In the genomic region with DNA sequence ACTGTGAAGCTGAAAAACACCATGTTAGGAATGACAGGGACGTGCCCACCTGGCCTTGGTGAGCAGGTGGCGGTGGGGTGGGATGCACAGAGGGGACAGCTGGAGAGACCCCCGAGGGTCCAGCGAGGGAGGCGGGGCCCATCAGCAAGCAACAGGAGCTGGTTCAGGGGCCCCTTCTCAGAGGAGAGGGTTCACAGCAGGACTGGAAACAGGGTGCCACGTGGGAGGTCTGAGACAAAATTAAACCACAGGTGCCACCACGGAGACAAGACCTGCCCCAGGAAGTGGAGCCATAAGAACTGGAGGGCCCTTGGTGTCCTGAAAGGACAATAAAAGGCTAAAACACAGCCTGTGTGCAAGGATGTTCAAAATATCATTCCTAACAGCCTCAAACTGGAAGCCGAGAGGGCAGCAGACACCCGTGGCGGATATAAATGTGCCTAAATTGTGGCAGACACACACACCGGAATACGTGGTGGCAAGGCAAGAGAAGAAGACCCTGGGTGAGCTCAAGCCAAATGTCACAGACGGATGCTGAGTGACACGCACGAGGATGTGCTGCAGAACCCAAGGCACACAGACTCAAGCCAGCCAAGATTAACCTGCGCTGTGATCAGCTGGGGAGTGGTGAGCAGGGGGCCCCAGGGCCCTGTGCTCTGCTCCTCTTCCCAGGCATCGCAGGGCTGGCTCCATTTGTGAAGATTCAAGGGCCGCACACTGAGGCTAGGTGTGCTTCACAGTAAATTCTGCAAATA, we compare ENCODE assay signal across 12 cellular contexts. TPM values are rescaled to one million over a fixed set of nuclear protein-coding genes. Genes with fewer than 3 reads are reported as not detected.
DNase-seq lines count a peak whose midpoint lies in the region; ATAC-seq and TF ChIP-seq lines count a peak whose summit lies in the region.
"Had no signal": no experiment of that assay in that cellular context is flagged by ENCODE, and none has a peak within 500 bp of the region (broad histone marks: within the 10 kb centered on the region; RNA-seq: fewer than 3 reads in every experiment).

No MANE protein-coding gene starts in this region.

- intact Hi-C loops in tibial artery (cut with DNase I; ENCODE audit: low total_unique reads) = no loop called here

- DNase-seq in T-helper 2 cell treated with Interferon-gamma antibody and Interleukin-4, amounts not matched to agents 5 μg/mL and 100 μg/mL, for 36 hours (ENCODE audit: low spot score) = peak; percentile 40
- no peak for DNase-seq in activated naive CD8-positive, alpha-beta T cell treated with anti-CD3 and anti-CD28 coated beads, Interleukin-2, amount 10 ng/mL, durations not matched to agents 7 days and 5 days
- DNase-seq in tibial artery (no peak), SIG-M5 (lab: John Stamatoyannopoulos, UW) (no peak), NAMALWA (ENCODE audit: low spot score) (no peak), HT-29 (ENCODE audit: low spot score) (no peak)
- DNase-seq: NCI-H524, ovary, RPMI8226 had no signal

- H3K27me3 Mint-ChIP-seq in T-helper 2 cell treated with Interferon-gamma antibody and Interleukin-4, amounts not matched to agents 5 μg/mL and 100 μg/mL, for 36 hours (ENCODE audit: low read depth) = no peaks in the 10 kb centered on the region
- H3K27me3 Mint-ChIP-seq in activated naive CD8-positive, alpha-beta T cell treated with anti-CD3 and anti-CD28 coated beads, Interleukin-2, amount 10 ng/mL, durations not matched to agents 7 days and 5 days = no peaks in the 10 kb centered on the region
- H3K27me3 Mint-ChIP-seq in nephron (ENCODE audit: low read depth) = no peaks in the 10 kb centered on the region

- peaks cover 9 to 27% (median 14%) of the 10 kb centered on the region in 11 experiments for H3K9me3 ChIP-seq in BLaER1 treated with 17β-estradiol and CSF1 and Interleukin-3, amounts not matched to agents 10 nM and 100 nM (replicated peaks in 1 of 11)
- H3K9me3 ChIP-seq in tibial artery = peaks cover 0 to 4% (median 0%) of the 10 kb centered on the region in 3 donors
- H3K9me3 ChIP-seq: ovary had no signal

- peaks cover 13% of the 10 kb centered on the region for H3K9me3 Mint-ChIP-seq in T-helper 2 cell treated with Interferon-gamma antibody and Interleukin-4, amounts not matched to agents 5 μg/mL and 100 μg/mL, for 36 hours
- no peaks in the 10 kb centered on the region for H3K9me3 Mint-ChIP-seq in activated naive CD8-positive, alpha-beta T cell treated with anti-CD3 and anti-CD28 coated beads, Interleukin-2, amount 10 ng/mL, durations not matched to agents 7 days and 5 days
- H3K9me3 Mint-ChIP-seq in nephron = peaks cover 7% of the 10 kb centered on the region

- H3K27ac Mint-ChIP-seq in T-helper 2 cell treated with Interferon-gamma antibody and Interleukin-4, amounts not matched to agents 5 μg/mL and 100 μg/mL, for 36 hours = peak overlapping the region; percentile 95
- peak overlapping the region; percentile 93 for H3K27ac Mint-ChIP-seq in activated naive CD8-positive, alpha-beta T cell treated with anti-CD3 and anti-CD28 coated beads, Interleukin-2, amount 10 ng/mL, durations not matched to agents 7 days and 5 days
- peak overlapping the region; percentile 48 to 71 (median 62) for H3K27ac Mint-ChIP-seq in nephron

- POLR2A ChIA-PET in activated naive CD8-positive, alpha-beta T cell treated with anti-CD3 and anti-CD28 coated beads, Interleukin-2, amount 10 ng/mL, durations not matched to agents 7 days and 5 days (lab: Charles Lee) = interaction anchor here (0.8 to 3.4 kb wide), 14 partner anchors 9 to 67 kb away, joined by 3 to 15 read pairs (median 8); a partner anchor contains a TSS

- peaks cover 54 to 81% (median 75%) of the 10 kb centered on the region in 10 experiments for H3K4me1 ChIP-seq in BLaER1 treated with 17β-estradiol and CSF1 and Interleukin-3, amounts not matched to agents 10 nM and 100 nM
- no peaks in the 10 kb centered on the region for H3K4me1 ChIP-seq in tibial artery

- peaks cover 87% of the 10 kb centered on the region for H3K4me1 Mint-ChIP-seq in T-helper 2 cell treated with Interferon-gamma antibody and Interleukin-4, amounts not matched to agents 5 μg/mL and 100 μg/mL, for 36 hours (ENCODE audit: low read depth)
- H3K4me1 Mint-ChIP-seq in activated naive CD8-positive, alpha-beta T cell treated with anti-CD3 and anti-CD28 coated beads, Interleukin-2, amount 10 ng/mL, durations not matched to agents 7 days and 5 days = peaks cover 87% of the 10 kb centered on the region
- peaks cover 52% of the 10 kb centered on the region for H3K4me1 Mint-ChIP-seq in nephron

- peaks cover 0 to 37% (median 14%) of the 10 kb centered on the region in 11 experiments; a peak in 15 of 22 replicates for H3K36me3 ChIP-seq in BLaER1 treated with 17β-estradiol and CSF1 and Interleukin-3, amounts not matched to agents 10 nM and 100 nM
- H3K36me3 ChIP-seq in tibial artery = no peaks in the 10 kb centered on the region
- H3K36me3 ChIP-seq: ovary had no signal

- no peak overlapping the region for H3K4me3 ChIP-seq in BLaER1 treated with 17β-estradiol and CSF1 and Interleukin-3, amounts not matched to agents 10 nM and 100 nM
- no peak overlapping the region for H3K4me3 ChIP-seq in tibial artery
- H3K4me3 ChIP-seq: ovary had no signal

- TF ChIP-seq CTCF in nephron (IDR thresholded peaks at IDR 0.05; ENCODE audit: unreplicated experiment in 3 of 3) (no peak), tibial artery (IDR thresholded peaks at IDR 0.05) (no peak)

- ATAC-seq in activated naive CD8-positive, alpha-beta T cell treated with anti-CD3 and anti-CD28 coated beads, Interleukin-2, amount 10 ng/mL, durations not matched to agents 7 days and 5 days (ENCODE audit: low read depth) = peak; percentile 41
- ATAC-seq: esophagus mucosa had no signal

- H3K27me3 ChIP-seq in BLaER1 treated with 17β-estradiol and CSF1 and Interleukin-3, amounts not matched to agents 10 nM and 100 nM = no peaks in the 10 kb centered on the region
- H3K27me3 ChIP-seq in tibial artery = no peaks in the 10 kb centered on the region
- H3K27me3 ChIP-seq: ovary had no signal

- peak overlapping the region in 1 of 11 experiments; percentile 24; a peak in 2 of 22 replicates for H3K9ac ChIP-seq in BLaER1 treated with 17β-estradiol and CSF1 and Interleukin-3, amounts not matched to agents 10 nM and 100 nM

- peak overlapping the region; percentile 89 for H3K4me3 Mint-ChIP-seq in T-helper 2 cell treated with Interferon-gamma antibody and Interleukin-4, amounts not matched to agents 5 μg/mL and 100 μg/mL, for 36 hours
- peak overlapping the region; percentile 86 for H3K4me3 Mint-ChIP-seq in activated naive CD8-positive, alpha-beta T cell treated with anti-CD3 and anti-CD28 coated beads, Interleukin-2, amount 10 ng/mL, durations not matched to agents 7 days and 5 days
- H3K4me3 Mint-ChIP-seq in nephron = no peak overlapping the region

- H3K27ac ChIP-seq in BLaER1 treated with 17β-estradiol and CSF1 and Interleukin-3, amounts not matched to agents 10 nM and 100 nM = peak overlapping the region in 5 of 11 experiments; percentile 8 to 32 (median 23); a peak in 6 of 22 replicates
- H3K27ac ChIP-seq in tibial artery = no peak overlapping the region
- H3K27ac ChIP-seq: ovary had no signal

- H4K20me1 ChIP-seq in BLaER1 treated with 17β-estradiol and CSF1 and Interleukin-3, amounts not matched to agents 10 nM and 100 nM = peaks cover 0 to 48% (median 13%) of the 10 kb centered on the region in 11 experiments; a peak in 9 of 22 replicates

- H3K4me2 ChIP-seq in BLaER1 treated with 17β-estradiol and CSF1 and Interleukin-3, amounts not matched to agents 10 nM and 100 nM = peak overlapping the region in 9 of 11 experiments; percentile 5 to 95 (median 88); a peak in 14 of 22 replicates

- peaks cover 81% of the 10 kb centered on the region for H3K36me3 Mint-ChIP-seq in T-helper 2 cell treated with Interferon-gamma antibody and Interleukin-4, amounts not matched to agents 5 μg/mL and 100 μg/mL, for 36 hours (ENCODE audit: low read depth)
- H3K36me3 Mint-ChIP-seq in activated naive CD8-positive, alpha-beta T cell treated with anti-CD3 and anti-CD28 coated beads, Interleukin-2, amount 10 ng/mL, durations not matched to agents 7 days and 5 days = peaks cover 63% of the 10 kb centered on the region
- H3K36me3 Mint-ChIP-seq in nephron (ENCODE audit: low read depth) = peaks cover 18% of the 10 kb centered on the region

RNA-seq across cellular contexts. Expression of a gene that starts 16.6 kb away (rescaled TPM):
- 100 to 1,000 TPM; 370 to 391 TPM for total RNA-seq in activated naive CD8-positive, alpha-beta T cell treated with anti-CD3 and anti-CD28 coated beads, Interleukin-2, amount 10 ng/mL, durations not matched to agents 7 days and 5 days
- total RNA-seq in HT-29 (2014; rRNA removed; shearing (Covaris generic)) = 13.2 and 18.5 TPM in 2 replicates

Comparison
In these comparisons a context has a peak if more than half of its experiments do, and no peak if none do; other contexts are left out.
1. H3K4me3 Mint-ChIP-seq: peak in T-helper 2 cell treated with Interferon-gamma antibody and Interleukin-4, amounts not matched to agents 5 μg/mL and 100 μg/mL, for 36 hours (single experiment) and activated naive CD8-positive, alpha-beta T cell treated with anti-CD3 and anti-CD28 coated beads, Interleukin-2, amount 10 ng/mL, durations not matched to agents 7 days and 5 days (single experiment); none in nephron (0 of 3).
2. RNA of a gene that starts 16.6 kb away (total RNA-seq): 370 to 391 TPM in activated naive CD8-positive, alpha-beta T cell treated with anti-CD3 and anti-CD28 coated beads, Interleukin-2, amount 10 ng/mL, durations not matched to agents 7 days and 5 days; 13.2 to 18.5 TPM in HT-29; every median in the first group is over 10 times any median in the second.
3. Peak in every context shown above with its lines, with median percentiles within 50 percentile points of each other: H3K27ac Mint-ChIP-seq.